Comparison of ENCODE assay signal across 8 cellular contexts in genomic region chr10:5659702-5660528, GRCh38. TPM values are rescaled to one million over a fixed set of nuclear protein-coding genes. Genes with fewer than 3 reads are reported as not detected.
DNase-seq lines count a peak whose midpoint lies in the region; ATAC-seq and TF ChIP-seq lines count a peak whose summit lies in the region.

No MANE protein-coding gene starts in this region.

- H3K9ac ChIP-seq in colonic mucosa (ENCODE audit: low read depth in 2 of 2, low read length in 2 of 2), result peak overlapping the region in 1 of 2 donors; percentile 42

- H3K27me3 ChIP-seq in colonic mucosa, result no peaks in the 10 kb centered on the region

- TF ChIP-seq CTCF in NB4 (IDR thresholded peaks at IDR 0.05; ENCODE audit: low read depth, low read length), result no peak
- TF ChIP-seq CTCF in colonic mucosa (IDR thresholded peaks at IDR 0.05), result no peak
- no peak for TF ChIP-seq CTCF in nephron progenitor cell (IDR thresholded peaks at IDR 0.05)

- H3K9me3 Mint-ChIP-seq in nephron progenitor cell, result no peaks in the 10 kb centered on the region
- H3K9me3 Mint-ChIP-seq in naive thymus-derived CD8-positive, alpha-beta T cell, result no peaks in the 10 kb centered on the region

- H3K4me3 ChIP-seq in NB4 (ENCODE audit: low read depth, low read length) (no peak overlapping the region), colonic mucosa (no peak overlapping the region)

- intact Hi-C loops in colonic mucosa (cut with DNase I), result no loop called here

- peak; percentile 82 for DNase-seq in DMS53 (lab: John Stamatoyannopoulos, UW)
- DNase-seq in NB4 (ENCODE audit: low read depth), result peak; percentile 89
- peak; percentile 70 for DNase-seq in colonic mucosa
- DNase-seq in nephron progenitor cell, result no peak
- DNase-seq in naive thymus-derived CD8-positive, alpha-beta T cell, result no peak
- DNase-seq in NCI-H2107 treated with DMSO at 0.1 percent for 48 hours (lab: John Stamatoyannopoulos, UW; ENCODE audit: unreplicated experiment), result no peak
- DNase-seq in NCI-H1436 (lab: John Stamatoyannopoulos, UW), result no peak

- H3K4me1 Mint-ChIP-seq in nephron progenitor cell, result peaks cover 87% of the 10 kb centered on the region
- peaks cover 28 to 66% (median 39%) of the 10 kb centered on the region in 4 donors for H3K4me1 Mint-ChIP-seq in naive thymus-derived CD8-positive, alpha-beta T cell

- POLR2A ChIA-PET in naive thymus-derived CD8-positive, alpha-beta T cell (lab: Charles Lee), result no interaction called here

- H3K9me3 ChIP-seq in colonic mucosa, result no peaks in the 10 kb centered on the region

- no peak for TF ChIP-seq POLR2A in NB4 (IDR thresholded peaks at IDR 0.05; ENCODE audit: extremely low read depth, insufficient read length)

- H3K27ac ChIP-seq in colonic mucosa, result no peak overlapping the region

- peak; percentile 58 for ATAC-seq in GM21576 (IDR thresholded peaks at IDR 0.05; ENCODE audit: unreplicated experiment)
- no peak for ATAC-seq in naive thymus-derived CD8-positive, alpha-beta T cell

- H3K4me3 Mint-ChIP-seq in nephron progenitor cell, result peak overlapping the region; percentile 13
- H3K4me3 Mint-ChIP-seq in naive thymus-derived CD8-positive, alpha-beta T cell, result no peak overlapping the region

- peak overlapping the region; percentile 74 for H3K27ac Mint-ChIP-seq in nephron progenitor cell
- peak overlapping the region in 3 of 10 donors; percentile 66 to 87 (median 83) for H3K27ac Mint-ChIP-seq in naive thymus-derived CD8-positive, alpha-beta T cell

- H3K36me3 Mint-ChIP-seq in nephron progenitor cell (ENCODE audit: low read depth), result no peaks in the 10 kb centered on the region
- peaks cover 0 to 1% (median 0%) of the 10 kb centered on the region in 3 donors for H3K36me3 Mint-ChIP-seq in naive thymus-derived CD8-positive, alpha-beta T cell

- peaks cover 10% of the 10 kb centered on the region for H3K27me3 Mint-ChIP-seq in nephron progenitor cell (ENCODE audit: low read depth, poor library complexity)
- no peaks in the 10 kb centered on the region for H3K27me3 Mint-ChIP-seq in naive thymus-derived CD8-positive, alpha-beta T cell

- peaks cover 7% of the 10 kb centered on the region for H3K4me1 ChIP-seq in colonic mucosa

- H3K36me3 ChIP-seq in colonic mucosa, result no peaks in the 10 kb centered on the region

RNA-seq across cellular contexts. Expression of gene ASB13, which starts 6.5 kb away (rescaled TPM):
- total RNA-seq in colonic mucosa, result 10 to 100 TPM; 36.1 to 36.2 TPM
- total RNA-seq in naive thymus-derived CD8-positive, alpha-beta T cell, result 10 to 100 TPM; 11.5 to 18.5 TPM
- 10 to 100 TPM; 12.5 to 23.9 (median 23.1) TPM for polyA plus RNA-seq in naive thymus-derived CD8-positive, alpha-beta T cell

RNA-seq across cellular contexts. Expression of gene TASOR2, which starts 24.7 kb away (rescaled TPM):
- 10 to 100 TPM; 41.4 to 57.2 TPM for total RNA-seq in colonic mucosa
- 10 to 100 TPM; 70.4 to 81.6 TPM for total RNA-seq in naive thymus-derived CD8-positive, alpha-beta T cell
- polyA plus RNA-seq in naive thymus-derived CD8-positive, alpha-beta T cell, result 10 to 100 TPM; 14.1 to 17.3 (median 14.9) TPM

Comparison
In these comparisons a context has a peak if more than half of its experiments do, and no peak if none do; other contexts are left out.
1. DNase-seq: peak in DMS53 (single experiment), NB4 (single experiment) and colonic mucosa (single experiment); none in nephron progenitor cell (single experiment), naive thymus-derived CD8-positive, alpha-beta T cell (0 of 10), NCI-H2107 treated with DMSO at 0.1 percent for 48 hours (single experiment) and NCI-H1436 (single experiment).